1 cellular context compared by ENCODE assay signal in the genomic region with DNA sequence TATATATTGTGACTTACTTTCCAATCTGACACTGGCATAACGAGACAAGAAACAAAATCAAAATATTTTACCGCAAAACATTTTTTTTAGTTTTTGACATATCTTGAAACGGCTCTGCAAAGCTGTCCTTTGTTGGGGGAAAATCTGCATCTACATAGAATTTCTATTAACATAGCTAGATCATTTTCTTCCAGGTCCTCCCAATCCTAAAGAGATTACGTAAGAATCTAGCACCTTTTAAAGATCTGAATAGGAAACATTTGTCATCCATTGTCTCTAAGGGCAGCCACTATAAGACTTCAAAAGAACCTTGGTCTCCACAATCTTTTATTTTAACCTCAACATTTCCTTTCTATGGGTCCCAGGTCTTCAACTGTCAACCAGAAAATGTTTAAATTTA.
TF ChIP-seq lines count a peak whose summit lies in the region.

No MANE protein-coding gene starts in this region.

TF ChIP-seq in K562, 482 proteins besides CTCF, POLR2A, EP300 and RAD21:
- TF ChIP-seq MYBL2 (IDR thresholded peaks at IDR 0.05; ENCODE audit: low read depth): no peak
- no peak for TF ChIP-seq MYBL2 (CRISPR knock-in tag; IDR thresholded peaks at IDR 0.05; ENCODE audit: borderline replicate concordance)
- 0 out of 2 replicates have a peak, but pooled peaks have one; percentile 25 for TF ChIP-seq CEBPB (tag; IDR thresholded peaks at IDR 0.05)
TF ChIP-seq in K562: peak in this region for 1.
